8 cellular contexts compared by ENCODE assay signal in genomic region chr3:59451041-59451763, GRCh38.
DNase-seq lines count a peak whose midpoint lies in the region; ATAC-seq and TF ChIP-seq lines count a peak whose summit lies in the region.

No MANE protein-coding gene starts in this region.

- no peaks in the 10 kb centered on the region for H3K27me3 Mint-ChIP-seq in T-helper 2 cell treated with Interferon-gamma antibody and Interleukin-4, amounts not matched to agents 5 μg/mL and 100 μg/mL, for 36 hours (ENCODE audit: low read depth)
- peaks cover 3% of the 10 kb centered on the region for H3K27me3 Mint-ChIP-seq in endodermal cell (ENCODE audit: insufficient read depth)
- H3K27me3 Mint-ChIP-seq in endothelial cell (ENCODE audit: unreplicated experiment): peaks cover 2% of the 10 kb centered on the region

- H3K4me1 ChIP-seq in endodermal cell (ENCODE audit: control insufficient read depth, insufficient read depth, low read length): peaks cover 18% of the 10 kb centered on the region

- H3K4me3 Mint-ChIP-seq in T-helper 2 cell treated with Interferon-gamma antibody and Interleukin-4, amounts not matched to agents 5 μg/mL and 100 μg/mL, for 36 hours: peak overlapping the region; percentile 86
- H3K4me3 Mint-ChIP-seq in endodermal cell (no peak overlapping the region), endothelial cell (ENCODE audit: unreplicated experiment) (no peak overlapping the region)

- H3K9me3 Mint-ChIP-seq in T-helper 2 cell treated with Interferon-gamma antibody and Interleukin-4, amounts not matched to agents 5 μg/mL and 100 μg/mL, for 36 hours: peaks cover 10% of the 10 kb centered on the region
- H3K9me3 Mint-ChIP-seq in endodermal cell: no peaks in the 10 kb centered on the region
- H3K9me3 Mint-ChIP-seq in endothelial cell (ENCODE audit: unreplicated experiment): no peaks in the 10 kb centered on the region

- TF ChIP-seq CTCF in endodermal cell (conservative IDR thresholded peaks at IDR 0.05) (no peak), endothelial cell (IDR thresholded peaks at IDR 0.05; ENCODE audit: unreplicated experiment) (no peak)

- H3K9ac ChIP-seq in endodermal cell (ENCODE audit: extremely low read depth, low read length, poor library complexity, severe bottlenecking): no peak overlapping the region

- ATAC-seq in HG03108 (IDR thresholded peaks at IDR 0.05; ENCODE audit: unreplicated experiment): peak; percentile 97

- no peaks in the 10 kb centered on the region for H3K27me3 ChIP-seq in endodermal cell (ENCODE audit: control insufficient read depth, insufficient read depth, low read length, poor library complexity, severe bottlenecking)

- H3K36me3 Mint-ChIP-seq in T-helper 2 cell treated with Interferon-gamma antibody and Interleukin-4, amounts not matched to agents 5 μg/mL and 100 μg/mL, for 36 hours (ENCODE audit: low read depth): peaks cover 24% of the 10 kb centered on the region
- H3K36me3 Mint-ChIP-seq in endodermal cell (ENCODE audit: low read depth) (no peaks in the 10 kb centered on the region), endothelial cell (ENCODE audit: low read depth, unreplicated experiment) (no peaks in the 10 kb centered on the region)

- DNase-seq in DMS79 treated with DMSO at 0.1 percent for 48 hours (lab: John Stamatoyannopoulos, UW) (peak; percentile 15), DMS79 (lab: John Stamatoyannopoulos, UW) (no peak), endodermal cell (no peak), endothelial cell (ENCODE audit: low spot score) (no peak), RKO (ENCODE audit: low spot score) (no peak)
- peak; percentile 77 for DNase-seq in T-helper 2 cell treated with Interferon-gamma antibody and Interleukin-4, amounts not matched to agents 5 μg/mL and 100 μg/mL, for 36 hours (ENCODE audit: low spot score)
- peak; percentile 19 for DNase-seq in stimulated activated CD8-positive, alpha-beta memory T cell treated with anti-CD3 and anti-CD28 coated beads, Interleukin-12 subunit alpha, Interleukin-12 subunit beta, amount 100 ng/mL, for 4 hours (ENCODE audit: low read depth)

- H3K27ac ChIP-seq in endodermal cell (ENCODE audit: low read depth, low read length): peak overlapping the region; percentile 9

- 79 to 87% methylated on average over 4 to 6 of the region's 6 CpGs for WGBS in endodermal cell (ENCODE audit: insufficient coverage in 1 of 2, insufficient read length in 1 of 2), 2 experiments

- H3K9me3 ChIP-seq in endodermal cell (ENCODE audit: control insufficient read depth, low read length): no peaks in the 10 kb centered on the region

- peak overlapping the region; percentile 99 for H3K27ac Mint-ChIP-seq in T-helper 2 cell treated with Interferon-gamma antibody and Interleukin-4, amounts not matched to agents 5 μg/mL and 100 μg/mL, for 36 hours
- H3K27ac Mint-ChIP-seq in endodermal cell (no peak overlapping the region), endothelial cell (ENCODE audit: unreplicated experiment) (no peak overlapping the region)

- H3K36me3 ChIP-seq in endodermal cell (ENCODE audit: control insufficient read depth, insufficient read depth, low read length): no peaks in the 10 kb centered on the region

- H3K4me1 Mint-ChIP-seq in T-helper 2 cell treated with Interferon-gamma antibody and Interleukin-4, amounts not matched to agents 5 μg/mL and 100 μg/mL, for 36 hours (ENCODE audit: low read depth): peaks cover 66% of the 10 kb centered on the region
- H3K4me1 Mint-ChIP-seq in endodermal cell (peaks cover 39% of the 10 kb centered on the region), endothelial cell (ENCODE audit: unreplicated experiment) (no peaks in the 10 kb centered on the region)

- H3K4me3 ChIP-seq in endodermal cell (ENCODE audit: low read length): no peak overlapping the region

Comparison
In these comparisons a context has a peak if more than half of its experiments do, and no peak if none do; other contexts are left out.
1. DNase-seq: peak in DMS79 treated with DMSO at 0.1 percent for 48 hours (single experiment), T-helper 2 cell treated with Interferon-gamma antibody and Interleukin-4, amounts not matched to agents 5 μg/mL and 100 μg/mL, for 36 hours (single experiment) and stimulated activated CD8-positive, alpha-beta memory T cell treated with anti-CD3 and anti-CD28 coated beads, Interleukin-12 subunit alpha, Interleukin-12 subunit beta, amount 100 ng/mL, for 4 hours (single experiment); none in DMS79 (single experiment), endodermal cell (single experiment), endothelial cell (single experiment) and RKO (single experiment).